Comparison of ENCODE assay signal across 1 cellular context in the genomic region with DNA sequence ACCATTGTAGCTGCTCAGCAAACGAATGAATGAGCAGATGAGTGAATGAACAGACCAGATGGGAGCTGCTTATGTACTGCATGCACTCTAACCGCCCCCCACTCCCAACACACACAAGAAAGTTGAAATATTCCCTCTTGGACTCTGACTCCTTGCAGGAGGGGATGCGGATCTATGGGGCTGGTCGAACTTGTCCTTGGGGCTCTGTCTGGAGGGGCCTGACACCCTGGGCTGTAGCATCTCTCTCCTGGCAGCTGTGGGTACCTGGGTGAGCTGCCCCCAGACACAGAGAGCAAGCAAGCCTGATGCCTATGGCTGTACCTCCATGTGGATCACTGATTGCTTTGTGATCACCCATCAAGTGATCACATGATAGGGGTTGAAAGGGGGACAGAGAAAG.
TF ChIP-seq lines count a peak whose summit lies in the region.

No MANE protein-coding gene starts in this region.

TF ChIP-seq in H1, 55 proteins besides CTCF, POLR2A, EP300 and RAD21:
- TF ChIP-seq, protein P1, sequence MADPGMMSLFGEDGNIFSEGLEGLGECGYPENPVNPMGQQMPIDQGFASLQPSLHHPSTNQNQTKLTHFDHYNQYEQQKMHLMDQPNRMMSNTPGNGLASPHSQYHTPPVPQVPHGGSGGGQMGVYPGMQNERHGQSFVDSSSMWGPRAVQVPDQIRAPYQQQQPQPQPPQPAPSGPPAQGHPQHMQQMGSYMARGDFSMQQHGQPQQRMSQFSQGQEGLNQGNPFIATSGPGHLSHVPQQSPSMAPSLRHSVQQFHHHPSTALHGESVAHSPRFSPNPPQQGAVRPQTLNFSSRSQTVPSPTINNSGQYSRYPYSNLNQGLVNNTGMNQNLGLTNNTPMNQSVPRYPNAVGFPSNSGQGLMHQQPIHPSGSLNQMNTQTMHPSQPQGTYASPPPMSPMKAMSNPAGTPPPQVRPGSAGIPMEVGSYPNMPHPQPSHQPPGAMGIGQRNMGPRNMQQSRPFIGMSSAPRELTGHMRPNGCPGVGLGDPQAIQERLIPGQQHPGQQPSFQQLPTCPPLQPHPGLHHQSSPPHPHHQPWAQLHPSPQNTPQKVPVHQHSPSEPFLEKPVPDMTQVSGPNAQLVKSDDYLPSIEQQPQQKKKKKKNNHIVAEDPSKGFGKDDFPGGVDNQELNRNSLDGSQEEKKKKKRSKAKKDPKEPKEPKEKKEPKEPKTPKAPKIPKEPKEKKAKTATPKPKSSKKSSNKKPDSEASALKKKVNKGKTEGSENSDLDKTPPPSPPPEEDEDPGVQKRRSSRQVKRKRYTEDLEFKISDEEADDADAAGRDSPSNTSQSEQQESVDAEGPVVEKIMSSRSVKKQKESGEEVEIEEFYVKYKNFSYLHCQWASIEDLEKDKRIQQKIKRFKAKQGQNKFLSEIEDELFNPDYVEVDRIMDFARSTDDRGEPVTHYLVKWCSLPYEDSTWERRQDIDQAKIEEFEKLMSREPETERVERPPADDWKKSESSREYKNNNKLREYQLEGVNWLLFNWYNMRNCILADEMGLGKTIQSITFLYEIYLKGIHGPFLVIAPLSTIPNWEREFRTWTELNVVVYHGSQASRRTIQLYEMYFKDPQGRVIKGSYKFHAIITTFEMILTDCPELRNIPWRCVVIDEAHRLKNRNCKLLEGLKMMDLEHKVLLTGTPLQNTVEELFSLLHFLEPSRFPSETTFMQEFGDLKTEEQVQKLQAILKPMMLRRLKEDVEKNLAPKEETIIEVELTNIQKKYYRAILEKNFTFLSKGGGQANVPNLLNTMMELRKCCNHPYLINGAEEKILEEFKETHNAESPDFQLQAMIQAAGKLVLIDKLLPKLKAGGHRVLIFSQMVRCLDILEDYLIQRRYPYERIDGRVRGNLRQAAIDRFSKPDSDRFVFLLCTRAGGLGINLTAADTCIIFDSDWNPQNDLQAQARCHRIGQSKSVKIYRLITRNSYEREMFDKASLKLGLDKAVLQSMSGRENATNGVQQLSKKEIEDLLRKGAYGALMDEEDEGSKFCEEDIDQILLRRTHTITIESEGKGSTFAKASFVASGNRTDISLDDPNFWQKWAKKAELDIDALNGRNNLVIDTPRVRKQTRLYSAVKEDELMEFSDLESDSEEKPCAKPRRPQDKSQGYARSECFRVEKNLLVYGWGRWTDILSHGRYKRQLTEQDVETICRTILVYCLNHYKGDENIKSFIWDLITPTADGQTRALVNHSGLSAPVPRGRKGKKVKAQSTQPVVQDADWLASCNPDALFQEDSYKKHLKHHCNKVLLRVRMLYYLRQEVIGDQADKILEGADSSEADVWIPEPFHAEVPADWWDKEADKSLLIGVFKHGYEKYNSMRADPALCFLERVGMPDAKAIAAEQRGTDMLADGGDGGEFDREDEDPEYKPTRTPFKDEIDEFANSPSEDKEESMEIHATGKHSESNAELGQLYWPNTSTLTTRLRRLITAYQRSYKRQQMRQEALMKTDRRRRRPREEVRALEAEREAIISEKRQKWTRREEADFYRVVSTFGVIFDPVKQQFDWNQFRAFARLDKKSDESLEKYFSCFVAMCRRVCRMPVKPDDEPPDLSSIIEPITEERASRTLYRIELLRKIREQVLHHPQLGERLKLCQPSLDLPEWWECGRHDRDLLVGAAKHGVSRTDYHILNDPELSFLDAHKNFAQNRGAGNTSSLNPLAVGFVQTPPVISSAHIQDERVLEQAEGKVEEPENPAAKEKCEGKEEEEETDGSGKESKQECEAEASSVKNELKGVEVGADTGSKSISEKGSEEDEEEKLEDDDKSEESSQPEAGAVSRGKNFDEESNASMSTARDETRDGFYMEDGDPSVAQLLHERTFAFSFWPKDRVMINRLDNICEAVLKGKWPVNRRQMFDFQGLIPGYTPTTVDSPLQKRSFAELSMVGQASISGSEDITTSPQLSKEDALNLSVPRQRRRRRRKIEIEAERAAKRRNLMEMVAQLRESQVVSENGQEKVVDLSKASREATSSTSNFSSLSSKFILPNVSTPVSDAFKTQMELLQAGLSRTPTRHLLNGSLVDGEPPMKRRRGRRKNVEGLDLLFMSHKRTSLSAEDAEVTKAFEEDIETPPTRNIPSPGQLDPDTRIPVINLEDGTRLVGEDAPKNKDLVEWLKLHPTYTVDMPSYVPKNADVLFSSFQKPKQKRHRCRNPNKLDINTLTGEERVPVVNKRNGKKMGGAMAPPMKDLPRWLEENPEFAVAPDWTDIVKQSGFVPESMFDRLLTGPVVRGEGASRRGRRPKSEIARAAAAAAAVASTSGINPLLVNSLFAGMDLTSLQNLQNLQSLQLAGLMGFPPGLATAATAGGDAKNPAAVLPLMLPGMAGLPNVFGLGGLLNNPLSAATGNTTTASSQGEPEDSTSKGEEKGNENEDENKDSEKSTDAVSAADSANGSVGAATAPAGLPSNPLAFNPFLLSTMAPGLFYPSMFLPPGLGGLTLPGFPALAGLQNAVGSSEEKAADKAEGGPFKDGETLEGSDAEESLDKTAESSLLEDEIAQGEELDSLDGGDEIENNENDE (IDR thresholded peaks at IDR 0.05; ENCODE audit: insufficient replicate concordance, low read length): no peak
- no peak for TF ChIP-seq TBP (IDR thresholded peaks at IDR 0.05; ENCODE audit: low read depth, low read length)
- TF ChIP-seq CBX5 (IDR thresholded peaks at IDR 0.05; ENCODE audit: low read depth, low read length): no peak
- TF ChIP-seq CBX8 (IDR thresholded peaks at IDR 0.05; ENCODE audit: borderline replicate concordance, low read depth, low read length): no peak
- TF ChIP-seq SUZ12 (IDR thresholded peaks at IDR 0.05; ENCODE audit: low read length): no peak
- no peak for TF ChIP-seq NRF1 (IDR thresholded peaks at IDR 0.05; ENCODE audit: low read depth, low read length)
- TF ChIP-seq SIRT6 (IDR thresholded peaks at IDR 0.05; ENCODE audit: low read length): no peak
- no peak for TF ChIP-seq POU5F1 (IDR thresholded peaks at IDR 0.05; ENCODE audit: low read depth, low read length)
- no peak for TF ChIP-seq GTF2F1 (IDR thresholded peaks at IDR 0.05; ENCODE audit: borderline replicate concordance, low read depth, low read length)
- TF ChIP-seq CHD2 (IDR thresholded peaks at IDR 0.05; ENCODE audit: low read length): no peak
- TF ChIP-seq ZNF274 (IDR thresholded peaks at IDR 0.05; ENCODE audit: borderline replicate concordance, extremely low read depth, low read length): no peak
- TF ChIP-seq, protein P2, sequence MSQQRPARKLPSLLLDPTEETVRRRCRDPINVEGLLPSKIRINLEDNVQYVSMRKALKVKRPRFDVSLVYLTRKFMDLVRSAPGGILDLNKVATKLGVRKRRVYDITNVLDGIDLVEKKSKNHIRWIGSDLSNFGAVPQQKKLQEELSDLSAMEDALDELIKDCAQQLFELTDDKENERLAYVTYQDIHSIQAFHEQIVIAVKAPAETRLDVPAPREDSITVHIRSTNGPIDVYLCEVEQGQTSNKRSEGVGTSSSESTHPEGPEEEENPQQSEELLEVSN (IDR thresholded peaks at IDR 0.05): no peak
- no peak for TF ChIP-seq GABPA (IDR thresholded peaks at IDR 0.05; ENCODE audit: borderline replicate concordance, insufficient read depth, low read length)
- no peak for TF ChIP-seq KDM5A (IDR thresholded peaks at IDR 0.05; ENCODE audit: low read length)
- TF ChIP-seq BCL11A (IDR thresholded peaks at IDR 0.05; ENCODE audit: low read depth in 2 of 2, low read length in 2 of 2): no peak
- no peak for TF ChIP-seq RNF2 (IDR thresholded peaks at IDR 0.05; ENCODE audit: borderline replicate concordance, low read depth, low read length, missing control alignments, poor library complexity, severe bottlenecking)
TF ChIP-seq in H1: peak in this region for 0.
